2 cellular contexts compared by ENCODE assay signal in the genomic region with DNA sequence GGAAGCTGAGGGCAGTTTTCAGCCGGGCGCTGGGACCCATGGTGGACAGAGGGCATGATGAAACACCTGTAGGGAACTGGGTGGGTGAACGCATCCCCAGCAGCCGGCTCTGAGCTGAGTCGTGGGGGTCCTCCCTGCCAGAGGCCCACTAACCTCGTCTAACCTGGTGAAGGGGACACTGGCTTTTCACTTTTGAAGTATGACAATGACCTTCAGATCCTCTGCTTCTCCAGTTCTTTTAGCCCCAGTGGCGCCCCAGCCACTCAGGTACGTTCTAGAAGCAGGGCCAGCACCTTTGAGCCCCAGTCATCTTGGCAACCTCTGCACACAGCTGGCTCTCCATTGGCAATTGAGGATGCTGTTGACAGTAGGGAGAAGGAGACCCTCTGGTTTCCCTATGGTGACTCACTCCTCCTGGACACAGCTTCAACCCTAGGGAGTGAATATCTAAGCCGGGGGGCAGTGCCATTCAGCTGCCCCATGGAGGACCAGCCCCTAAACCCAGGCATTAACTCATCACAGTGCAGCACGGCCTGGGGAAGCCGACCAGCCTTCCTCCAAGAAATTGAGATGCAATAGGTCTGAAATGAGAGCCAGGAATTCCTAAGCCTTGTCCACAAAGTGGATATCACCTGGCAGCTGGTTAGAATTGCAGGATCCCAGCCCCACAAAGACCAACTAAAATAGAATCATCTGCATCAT.
TF ChIP-seq lines count a peak whose summit lies in the region.

No MANE protein-coding gene starts in this region.

TF ChIP-seq in GM12878, 131 proteins besides CTCF, POLR2A, EP300 and RAD21:
- TF ChIP-seq ELK1 (IDR thresholded peaks at IDR 0.05; ENCODE audit: low read depth, low read length) = no peak
- TF ChIP-seq, protein P1, sequence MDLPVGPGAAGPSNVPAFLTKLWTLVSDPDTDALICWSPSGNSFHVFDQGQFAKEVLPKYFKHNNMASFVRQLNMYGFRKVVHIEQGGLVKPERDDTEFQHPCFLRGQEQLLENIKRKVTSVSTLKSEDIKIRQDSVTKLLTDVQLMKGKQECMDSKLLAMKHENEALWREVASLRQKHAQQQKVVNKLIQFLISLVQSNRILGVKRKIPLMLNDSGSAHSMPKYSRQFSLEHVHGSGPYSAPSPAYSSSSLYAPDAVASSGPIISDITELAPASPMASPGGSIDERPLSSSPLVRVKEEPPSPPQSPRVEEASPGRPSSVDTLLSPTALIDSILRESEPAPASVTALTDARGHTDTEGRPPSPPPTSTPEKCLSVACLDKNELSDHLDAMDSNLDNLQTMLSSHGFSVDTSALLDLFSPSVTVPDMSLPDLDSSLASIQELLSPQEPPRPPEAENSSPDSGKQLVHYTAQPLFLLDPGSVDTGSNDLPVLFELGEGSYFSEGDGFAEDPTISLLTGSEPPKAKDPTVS (IDR thresholded peaks at IDR 0.05; ENCODE audit: low read depth, low read length) = no peak
- no peak for TF ChIP-seq RBBP5 (conservative IDR thresholded peaks at IDR 0.05)
- no peak for TF ChIP-seq MAX (IDR thresholded peaks at IDR 0.05; ENCODE audit: low read depth, low read length)
- no peak for TF ChIP-seq CHD2 (IDR thresholded peaks at IDR 0.05; ENCODE audit: borderline replicate concordance, low read depth, low read length)
- TF ChIP-seq DPF2 (IDR thresholded peaks at IDR 0.05) = no peak
- no peak for TF ChIP-seq ZNF384 (IDR thresholded peaks at IDR 0.05; ENCODE audit: borderline replicate concordance, low read depth, low read length)
- TF ChIP-seq HDAC2 (IDR thresholded peaks at IDR 0.05) = no peak
- TF ChIP-seq ESRRA (IDR thresholded peaks at IDR 0.05; ENCODE audit: low read length) = no peak
- no peak for TF ChIP-seq ZBTB40 (IDR thresholded peaks at IDR 0.05; ENCODE audit: borderline replicate concordance)
- TF ChIP-seq, protein P2, sequence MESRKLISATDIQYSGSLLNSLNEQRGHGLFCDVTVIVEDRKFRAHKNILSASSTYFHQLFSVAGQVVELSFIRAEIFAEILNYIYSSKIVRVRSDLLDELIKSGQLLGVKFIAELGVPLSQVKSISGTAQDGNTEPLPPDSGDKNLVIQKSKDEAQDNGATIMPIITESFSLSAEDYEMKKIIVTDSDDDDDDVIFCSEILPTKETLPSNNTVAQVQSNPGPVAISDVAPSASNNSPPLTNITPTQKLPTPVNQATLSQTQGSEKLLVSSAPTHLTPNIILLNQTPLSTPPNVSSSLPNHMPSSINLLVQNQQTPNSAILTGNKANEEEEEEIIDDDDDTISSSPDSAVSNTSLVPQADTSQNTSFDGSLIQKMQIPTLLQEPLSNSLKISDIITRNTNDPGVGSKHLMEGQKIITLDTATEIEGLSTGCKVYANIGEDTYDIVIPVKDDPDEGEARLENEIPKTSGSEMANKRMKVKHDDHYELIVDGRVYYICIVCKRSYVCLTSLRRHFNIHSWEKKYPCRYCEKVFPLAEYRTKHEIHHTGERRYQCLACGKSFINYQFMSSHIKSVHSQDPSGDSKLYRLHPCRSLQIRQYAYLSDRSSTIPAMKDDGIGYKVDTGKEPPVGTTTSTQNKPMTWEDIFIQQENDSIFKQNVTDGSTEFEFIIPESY (IDR thresholded peaks at IDR 0.05) = no peak
- no peak for TF ChIP-seq SREBF1 (IDR thresholded peaks at IDR 0.05; ENCODE audit: low read length)
- no peak for TF ChIP-seq ZNF24 (IDR thresholded peaks at IDR 0.05)
- no peak for TF ChIP-seq YY1 (IDR thresholded peaks at IDR 0.05; ENCODE audit: low read depth, low read length)
- no peak for TF ChIP-seq MLLT1 (IDR thresholded peaks at IDR 0.05)
- no peak for TF ChIP-seq CHD4 (IDR thresholded peaks at IDR 0.05)

TF ChIP-seq in WTC11, 78 proteins besides CTCF, POLR2A, EP300 and RAD21:
- TF ChIP-seq, protein P3, sequence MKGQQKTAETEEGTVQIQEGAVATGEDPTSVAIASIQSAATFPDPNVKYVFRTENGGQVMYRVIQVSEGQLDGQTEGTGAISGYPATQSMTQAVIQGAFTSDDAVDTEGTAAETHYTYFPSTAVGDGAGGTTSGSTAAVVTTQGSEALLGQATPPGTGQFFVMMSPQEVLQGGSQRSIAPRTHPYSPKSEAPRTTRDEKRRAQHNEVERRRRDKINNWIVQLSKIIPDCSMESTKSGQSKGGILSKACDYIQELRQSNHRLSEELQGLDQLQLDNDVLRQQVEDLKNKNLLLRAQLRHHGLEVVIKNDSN (CRISPR knock-in tag; IDR thresholded peaks at IDR 0.05) = no peak
- TF ChIP-seq, protein P4, sequence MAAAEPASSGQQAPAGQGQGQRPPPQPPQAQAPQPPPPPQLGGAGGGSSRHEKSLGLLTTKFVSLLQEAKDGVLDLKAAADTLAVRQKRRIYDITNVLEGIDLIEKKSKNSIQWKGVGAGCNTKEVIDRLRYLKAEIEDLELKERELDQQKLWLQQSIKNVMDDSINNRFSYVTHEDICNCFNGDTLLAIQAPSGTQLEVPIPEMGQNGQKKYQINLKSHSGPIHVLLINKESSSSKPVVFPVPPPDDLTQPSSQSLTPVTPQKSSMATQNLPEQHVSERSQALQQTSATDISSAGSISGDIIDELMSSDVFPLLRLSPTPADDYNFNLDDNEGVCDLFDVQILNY (CRISPR knock-in tag; IDR thresholded peaks at IDR 0.05) = no peak
- no peak for TF ChIP-seq ATF2 (CRISPR knock-in tag; IDR thresholded peaks at IDR 0.05; ENCODE audit: borderline replicate concordance, low read depth)
- no peak for TF ChIP-seq NR3C1 (CRISPR knock-in tag; conservative IDR thresholded peaks at IDR 0.05; ENCODE audit: low read depth)
- no peak for TF ChIP-seq MXD4 (CRISPR knock-in tag; IDR thresholded peaks at IDR 0.05; ENCODE audit: borderline replicate concordance)
- TF ChIP-seq TCF7 (CRISPR knock-in tag; IDR thresholded peaks at IDR 0.05; ENCODE audit: low read depth) = no peak
- TF ChIP-seq PRRX2 (CRISPR knock-in tag; IDR thresholded peaks at IDR 0.05) = no peak
- no peak for TF ChIP-seq TEAD1 (CRISPR knock-in tag; IDR thresholded peaks at IDR 0.05)
- no peak for TF ChIP-seq CDX4 (CRISPR knock-in tag; IDR thresholded peaks at IDR 0.05; ENCODE audit: borderline replicate concordance)
- TF ChIP-seq ZNF423 (CRISPR knock-in tag; IDR thresholded peaks at IDR 0.05) = no peak
- TF ChIP-seq HMGA2 (CRISPR knock-in tag; IDR thresholded peaks at IDR 0.05) = no peak
- no peak for TF ChIP-seq NFE2L1 (CRISPR knock-in tag; IDR thresholded peaks at IDR 0.05)
- no peak for TF ChIP-seq JUN (CRISPR knock-in tag; IDR thresholded peaks at IDR 0.05)
